2 cellular contexts compared by ENCODE assay signal in genomic region chr12:124489220-124489619, GRCh38.
TF ChIP-seq lines count a peak whose summit lies in the region.

No MANE protein-coding gene starts in this region.

TF ChIP-seq in A549, 52 proteins besides CTCF, POLR2A, EP300 and RAD21:
- TF ChIP-seq RCOR1 (IDR thresholded peaks at IDR 0.05; ENCODE audit: low read depth, low read length), result no peak
- peak; percentile 19 for TF ChIP-seq ZFP36 (IDR thresholded peaks at IDR 0.05; ENCODE audit: borderline replicate concordance, partially characterized antibody)
- TF ChIP-seq POLR2AphosphoS2 (conservative IDR thresholded peaks at IDR 0.05; ENCODE audit: low read length), result no peak
- no peak for TF ChIP-seq FOXS1 (CRISPR knock-in tag; IDR thresholded peaks at IDR 0.05)
- TF ChIP-seq BCL3 (IDR thresholded peaks at IDR 0.05), result no peak
- TF ChIP-seq ZNF302 (CRISPR knock-in tag; IDR thresholded peaks at IDR 0.05), result no peak

TF ChIP-seq in K562, 482 proteins besides CTCF, POLR2A, EP300 and RAD21:
- TF ChIP-seq MTA2 (IDR thresholded peaks at IDR 0.05; ENCODE audit: low read depth) (no peak), RBM25 (IDR thresholded peaks at IDR 0.05; ENCODE audit: low read depth, low read length, severe bottlenecking) (peak; percentile 77), BACH1 (tag; IDR thresholded peaks at IDR 0.05) (no peak), ZFP36 (IDR thresholded peaks at IDR 0.05; ENCODE audit: low read depth, low read length, partially characterized antibody) (peak; percentile 59), BCOR (IDR thresholded peaks at IDR 0.05) (peak; percentile 18; the same call in 1 of the 2 replicates)
- TF ChIP-seq, protein P1, sequence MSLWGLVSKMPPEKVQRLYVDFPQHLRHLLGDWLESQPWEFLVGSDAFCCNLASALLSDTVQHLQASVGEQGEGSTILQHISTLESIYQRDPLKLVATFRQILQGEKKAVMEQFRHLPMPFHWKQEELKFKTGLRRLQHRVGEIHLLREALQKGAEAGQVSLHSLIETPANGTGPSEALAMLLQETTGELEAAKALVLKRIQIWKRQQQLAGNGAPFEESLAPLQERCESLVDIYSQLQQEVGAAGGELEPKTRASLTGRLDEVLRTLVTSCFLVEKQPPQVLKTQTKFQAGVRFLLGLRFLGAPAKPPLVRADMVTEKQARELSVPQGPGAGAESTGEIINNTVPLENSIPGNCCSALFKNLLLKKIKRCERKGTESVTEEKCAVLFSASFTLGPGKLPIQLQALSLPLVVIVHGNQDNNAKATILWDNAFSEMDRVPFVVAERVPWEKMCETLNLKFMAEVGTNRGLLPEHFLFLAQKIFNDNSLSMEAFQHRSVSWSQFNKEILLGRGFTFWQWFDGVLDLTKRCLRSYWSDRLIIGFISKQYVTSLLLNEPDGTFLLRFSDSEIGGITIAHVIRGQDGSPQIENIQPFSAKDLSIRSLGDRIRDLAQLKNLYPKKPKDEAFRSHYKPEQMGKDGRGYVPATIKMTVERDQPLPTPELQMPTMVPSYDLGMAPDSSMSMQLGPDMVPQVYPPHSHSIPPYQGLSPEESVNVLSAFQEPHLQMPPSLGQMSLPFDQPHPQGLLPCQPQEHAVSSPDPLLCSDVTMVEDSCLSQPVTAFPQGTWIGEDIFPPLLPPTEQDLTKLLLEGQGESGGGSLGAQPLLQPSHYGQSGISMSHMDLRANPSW (CRISPR knock-in tag; IDR thresholded peaks at IDR 0.05), result no peak
TF ChIP-seq in K562: peak in this region for 3.
